ENCODE assay signal across 16 cellular contexts in genomic region chr15:35671197-35671596, GRCh38.
"Had no signal": no experiment of that assay in that cellular context is flagged by ENCODE, and none has a peak within 500 bp of the region (broad histone marks: within the 10 kb centered on the region; RNA-seq: fewer than 3 reads in every experiment).

No MANE protein-coding gene starts in this region.

- DNase-seq: activated B cell treated with CpG ODN at 0.5 μM for 24 hours; activated CD4-positive, alpha-beta T cell treated with anti-CD3 and anti-CD28 coated beads, Interleukin-2, amount 50 U/mL, for 1 hour; activated naive CD4-positive, alpha-beta T cell treated with anti-CD3 and anti-CD28 coated beads, Interleukin-2, amount 50 U/mL, for 16 hours; adrenal gland; body of pancreas; effector memory CD8-positive, alpha-beta T cell; esophagus squamous epithelium; kidney glomerular epithelial cell; lower lobe of right lung; naive B cell; small intestine had no signal

- H3K27ac ChIP-seq: adrenal gland, body of pancreas, esophagus squamous epithelium, hepatocyte, lower lobe of right lung, parathyroid adenoma, tibial nerve, vagina had no signal

- H3K4me3 ChIP-seq: adrenal gland, body of pancreas, esophagus squamous epithelium, hepatocyte, lower lobe of right lung, right atrium auricular region, tibial nerve, vagina had no signal
